Comparison of ENCODE assay signal across 8 cellular contexts in the genomic region with DNA sequence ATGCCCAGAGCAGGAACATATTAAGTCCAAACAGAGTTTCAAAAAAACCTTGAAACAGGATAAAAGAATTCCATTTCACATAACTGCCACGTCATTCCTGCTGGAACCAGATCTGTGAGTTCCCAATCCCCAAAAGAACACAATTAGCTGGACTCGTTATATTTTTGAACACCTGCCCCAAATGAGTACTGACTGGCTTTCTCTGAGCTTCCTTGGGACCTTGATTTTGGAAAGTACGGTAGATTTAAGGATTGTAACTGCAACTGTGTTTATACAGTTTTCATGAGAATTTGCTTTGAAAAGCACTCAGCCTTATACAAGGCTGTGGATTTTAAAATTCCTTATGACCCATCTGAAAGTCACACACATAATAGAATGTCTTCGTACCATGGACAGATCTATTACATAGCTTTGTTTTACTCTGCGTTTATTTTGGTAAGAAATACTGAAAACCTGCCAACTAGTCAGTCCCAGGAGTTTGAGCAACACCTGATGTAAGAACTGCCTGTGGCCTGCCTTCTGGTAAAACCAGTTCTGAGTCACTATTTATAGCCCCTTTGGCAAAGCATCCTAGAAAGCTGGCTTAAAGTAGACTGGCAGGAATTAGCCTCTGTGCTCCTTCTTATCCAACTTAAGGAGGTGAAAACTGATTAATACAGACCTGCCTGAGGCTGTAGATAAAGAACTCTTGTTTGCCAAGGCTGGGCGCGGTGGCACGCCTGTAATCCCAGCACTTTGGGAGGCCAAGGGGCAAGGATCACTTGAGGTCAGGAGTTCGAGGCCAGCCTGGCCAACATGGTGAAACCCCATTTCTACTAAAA. TPM values are rescaled to one million over a fixed set of nuclear protein-coding genes. Genes with fewer than 3 reads are reported as not detected.
DNase-seq lines count a peak whose midpoint lies in the region; ATAC-seq and TF ChIP-seq lines count a peak whose summit lies in the region.

No MANE protein-coding gene starts in this region.

- WGBS in adrenal gland, 4 donors: 28 to 52% (median 33%) methylated on average over 9 of the region's 9 CpGs

- no peaks in the 10 kb centered on the region for H3K4me1 Mint-ChIP-seq in T-cell

- no peaks in the 10 kb centered on the region for H3K36me3 Mint-ChIP-seq in T-cell

- no peak for TF ChIP-seq CTCF in adrenal gland (IDR thresholded peaks at IDR 0.05)

- no peaks in the 10 kb centered on the region for H3K9me3 ChIP-seq in HUES48 (ENCODE audit: control insufficient read depth, insufficient read depth, low read length)
- no peaks in the 10 kb centered on the region for H3K9me3 ChIP-seq in adrenal gland (replicated peaks in 1 of 3)
- H3K9me3 ChIP-seq in HAP-1: no peaks in the 10 kb centered on the region

- H3K27me3 Mint-ChIP-seq in T-cell: peaks cover 0 to 11% of the 10 kb centered on the region in 2 donors

- no peak for TF ChIP-seq POLR2A in adrenal gland (IDR thresholded peaks at IDR 0.05)

- POLR2A ChIA-PET in T-cell (lab: Charles Lee): no interaction called here

- no peaks in the 10 kb centered on the region for H3K4me1 ChIP-seq in HUES48 (ENCODE audit: control insufficient read depth, insufficient read depth, low read length)
- peaks cover 25 to 47% of the 10 kb centered on the region in 2 donors for H3K4me1 ChIP-seq in adrenal gland (replicated peaks in 1 of 2)
- H3K4me1 ChIP-seq in HAP-1: no peaks in the 10 kb centered on the region

- ATAC-seq in GM18498 (IDR thresholded peaks at IDR 0.05; ENCODE audit: unreplicated experiment): no peak
- no peak for ATAC-seq in T-cell (replicated peaks in 1 of 4)

- in situ Hi-C loops in HAP-1 (cut with MboI; ENCODE audit: low sequenced_read_pairs): no loop called here

- H3K27ac Mint-ChIP-seq in T-cell: no peak overlapping the region

- CTCF ChIA-PET in T-cell (lab: Charles Lee): no interaction called here

- intact Hi-C loops in adrenal gland (cut with DNase I): no loop called here

- peak overlapping the region; percentile 31 for H3K27ac ChIP-seq in HUES48 (ENCODE audit: low read depth, low read length)
- H3K27ac ChIP-seq in adrenal gland: peak overlapping the region; percentile 72 to 93 (median 84)

- H3K36me3 ChIP-seq in HUES48 (ENCODE audit: control insufficient read depth, insufficient read depth, low read length) (peaks cover 10% of the 10 kb centered on the region), adrenal gland (replicated peaks in 1 of 2) (peaks cover 0 to 27% of the 10 kb centered on the region in 2 donors), HAP-1 (replicated peaks) (no peaks in the 10 kb centered on the region)

- H3K4me3 Mint-ChIP-seq in T-cell: no peak overlapping the region

- H3K9me3 Mint-ChIP-seq in T-cell: no peaks in the 10 kb centered on the region

- DNase-seq in adrenal gland (peak in 6 of 7 donors; percentile 74 to 83 (median 77)), hepatic stellate cell (ENCODE audit: low spot score) (peak; percentile 17), stromal cell of bone marrow (ENCODE audit: low read depth) (peak; percentile 92), retina (no peak), T-cell (no peak), HAP-1 (ENCODE audit: low spot score in 2 of 2) (no peak)

- H3K27me3 ChIP-seq in HUES48 (ENCODE audit: control insufficient read depth, insufficient read depth, low read length) (no peaks in the 10 kb centered on the region), adrenal gland (no peaks in the 10 kb centered on the region), HAP-1 (ENCODE audit: low read depth) (no peaks in the 10 kb centered on the region)

- no peak overlapping the region for H3K9ac ChIP-seq in HUES48 (ENCODE audit: low read depth, low read length)

- no peak overlapping the region for H3K4me3 ChIP-seq in HUES48 (ENCODE audit: low read depth, low read length)
- no peak overlapping the region for H3K4me3 ChIP-seq in adrenal gland
- H3K4me3 ChIP-seq in HAP-1: no peak overlapping the region

RNA-seq across cellular contexts. Expression of a gene that starts 48.1 kb away (rescaled TPM):
- total RNA-seq in adrenal gland (100 to 1,000 TPM in 1 of 8 donors, 10 to 100 TPM in 7; 33.3 to 152 (median 81.3) TPM), T-cell (under 1 TPM; 0.12 to 0.73 (median 0.33) TPM)
- 10 to 100 TPM; 23.3 to 95.2 (median 66.5) TPM for polyA plus RNA-seq in adrenal gland

Comparison
In these comparisons a context has a peak if more than half of its experiments do, and no peak if none do; other contexts are left out.
1. DNase-seq: peak in adrenal gland (6 of 7), hepatic stellate cell (single experiment) and stromal cell of bone marrow (single experiment); none in retina (single experiment), T-cell (0 of 34) and HAP-1 (0 of 2).
2. RNA of a gene that starts 48.1 kb away (total RNA-seq): 33.3 to 152 TPM in adrenal gland; 0.12 to 0.73 TPM in T-cell; every median in the first group is over 10 times any median in the second.